Comparison of ENCODE assay signal across 8 cellular contexts in genomic region chr4:73068496-73069337, GRCh38. TPM values are rescaled to one million over a fixed set of nuclear protein-coding genes. Genes with fewer than 3 reads are reported as not detected.
A peak's percentile ranks its signal among the peaks of the same experiment; 100 is the strongest.
DNase-seq lines count a peak whose midpoint lies in the region; ATAC-seq, FAIRE-seq and TF ChIP-seq lines count a peak whose summit lies in the region.

No MANE protein-coding gene starts in this region.

- TF ChIP-seq CTCF in choroid plexus epithelial cell (conservative IDR thresholded peaks at IDR 0.05; ENCODE audit: low read depth, low read length) (no peak), lower leg skin (IDR thresholded peaks at IDR 0.05) (no peak)

- no peaks in the 10 kb centered on the region for H3K9me3 ChIP-seq in BLaER1 treated with 17β-estradiol and CSF1 and Interleukin-3, amounts not matched to agents 10 nM and 100 nM (replicated peaks in 1 of 11)
- no peaks in the 10 kb centered on the region for H3K9me3 ChIP-seq in thymus (ENCODE audit: control insufficient read depth)

- intact Hi-C loops in lower leg skin (cut with DNase I; ENCODE audit: low total_unique reads), result no loop called here

- peak overlapping the region; percentile 81 to 96 (median 94) for H3K27ac ChIP-seq in BLaER1 treated with 17β-estradiol and CSF1 and Interleukin-3, amounts not matched to agents 10 nM and 100 nM
- peak overlapping the region; percentile 100 for H3K27ac ChIP-seq in thymus (ENCODE audit: low read depth)

- H4K20me1 ChIP-seq in BLaER1 treated with 17β-estradiol and CSF1 and Interleukin-3, amounts not matched to agents 10 nM and 100 nM, result no peaks in the 10 kb centered on the region

- peak overlapping the region; percentile 62 to 80 (median 74) for H3K4me3 ChIP-seq in BLaER1 treated with 17β-estradiol and CSF1 and Interleukin-3, amounts not matched to agents 10 nM and 100 nM
- H3K4me3 ChIP-seq in choroid plexus epithelial cell (ENCODE audit: low read depth, low read length) (peak overlapping the region; percentile 89), lower leg skin (ENCODE audit: low read depth, poor library complexity, severe bottlenecking) (peak overlapping the region; percentile 90), thymus (ENCODE audit: low read length) (peak overlapping the region; percentile 71)

- H3K36me3 ChIP-seq in BLaER1 treated with 17β-estradiol and CSF1 and Interleukin-3, amounts not matched to agents 10 nM and 100 nM, result peaks cover 18 to 47% (median 27%) of the 10 kb centered on the region in 11 experiments; a peak in 21 of 22 replicates
- H3K36me3 ChIP-seq in thymus (ENCODE audit: control insufficient read depth, insufficient read depth), result peaks cover 4% of the 10 kb centered on the region

- DNase-seq in RCC 7860 (ENCODE audit: low spot score), result peak; percentile 16
- peak; percentile 46 for DNase-seq in choroid plexus epithelial cell (ENCODE audit: low read depth)
- DNase-seq in lower leg skin (ENCODE audit: low spot score in 2 of 2), result no peak
- no peak for DNase-seq in H4 (ENCODE audit: low spot score)

- FAIRE-seq in RCC 7860 (lab: Jason Lieb, UNC), result no peak

- peak overlapping the region; percentile 82 to 97 (median 94) for H3K9ac ChIP-seq in BLaER1 treated with 17β-estradiol and CSF1 and Interleukin-3, amounts not matched to agents 10 nM and 100 nM

- WGBS in lower leg skin, 2 donors, result 0 to 1% methylated on average over 27 of the region's 27 CpGs
- under 1% methylated on average over 27 of the region's 27 CpGs for WGBS in thymus

- ATAC-seq in GM19035 (IDR thresholded peaks at IDR 0.05; ENCODE audit: unreplicated experiment), result peak; percentile 1
- ATAC-seq in HG03575 (IDR thresholded peaks at IDR 0.05; ENCODE audit: extremely low read depth, insufficient number of reproducible peaks, low FRiP score, unreplicated experiment), result peak; percentile 0

- H3K27me3 ChIP-seq in BLaER1 treated with 17β-estradiol and CSF1 and Interleukin-3, amounts not matched to agents 10 nM and 100 nM, result no peaks in the 10 kb centered on the region
- H3K27me3 ChIP-seq in thymus (ENCODE audit: control insufficient read depth, insufficient read depth), result no peaks in the 10 kb centered on the region

- peaks cover 12 to 31% (median 21%) of the 10 kb centered on the region in 10 experiments for H3K4me1 ChIP-seq in BLaER1 treated with 17β-estradiol and CSF1 and Interleukin-3, amounts not matched to agents 10 nM and 100 nM
- peaks cover 5% of the 10 kb centered on the region for H3K4me1 ChIP-seq in thymus (ENCODE audit: control insufficient read depth, insufficient read depth, low read length)

- TF ChIP-seq POLR2A in lower leg skin (IDR thresholded peaks at IDR 0.05), result no peak

- H3K4me2 ChIP-seq in BLaER1 treated with 17β-estradiol and CSF1 and Interleukin-3, amounts not matched to agents 10 nM and 100 nM, result peak overlapping the region; percentile 77 to 93 (median 85)

RNA-seq across cellular contexts. Expression of gene COX18, which starts 0.8 kb away (rescaled TPM):
- 10 to 100 TPM; 12.0 to 24.3 (median 21.7) TPM for total RNA-seq in lower leg skin
- polyA plus RNA-seq in thymus, result 14.5 TPM
- 21.8 and 38.0 TPM in 2 replicates for total RNA-seq in H4 (2014; rRNA removed; shearing (Covaris generic))

Comparison
In these comparisons a context has a peak if more than half of its experiments do, and no peak if none do; other contexts are left out.
1. DNase-seq: peak in RCC 7860 (single experiment) and choroid plexus epithelial cell (single experiment); none in lower leg skin (0 of 2) and H4 (single experiment).
2. Peak in every context shown above with its lines, with median percentiles within 50 percentile points of each other: H3K4me3 ChIP-seq.